ENCODE assay signal across 1 cellular context in the genomic region with DNA sequence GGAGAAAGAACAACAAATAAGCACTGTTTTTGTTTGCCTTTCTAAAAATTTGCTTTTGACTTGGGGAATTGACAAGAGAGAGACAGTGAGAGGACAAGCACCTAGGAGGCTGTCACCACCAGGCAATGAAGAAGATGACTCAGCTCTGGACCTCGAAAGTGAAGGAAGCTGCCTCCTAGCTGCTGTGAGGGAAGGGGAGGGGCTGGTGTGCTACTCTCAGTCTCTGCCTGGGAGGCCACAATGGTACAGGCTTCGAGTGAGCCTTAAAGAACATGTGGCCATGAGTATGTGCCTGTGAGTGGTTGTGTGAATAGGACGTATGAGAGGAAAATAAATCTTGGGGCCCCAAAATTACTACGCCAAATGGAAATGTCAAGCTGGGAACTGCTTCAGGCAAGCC.
TF ChIP-seq lines count a peak whose summit lies in the region.

No MANE protein-coding gene starts in this region.

TF ChIP-seq in H1, 55 proteins besides CTCF, POLR2A, EP300 and RAD21 (continued from another document):
- TF ChIP-seq, protein P1, sequence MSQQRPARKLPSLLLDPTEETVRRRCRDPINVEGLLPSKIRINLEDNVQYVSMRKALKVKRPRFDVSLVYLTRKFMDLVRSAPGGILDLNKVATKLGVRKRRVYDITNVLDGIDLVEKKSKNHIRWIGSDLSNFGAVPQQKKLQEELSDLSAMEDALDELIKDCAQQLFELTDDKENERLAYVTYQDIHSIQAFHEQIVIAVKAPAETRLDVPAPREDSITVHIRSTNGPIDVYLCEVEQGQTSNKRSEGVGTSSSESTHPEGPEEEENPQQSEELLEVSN (IDR thresholded peaks at IDR 0.05): peak; percentile 93
- peak; percentile 32; the same call in 1 of the 2 replicates for TF ChIP-seq BACH1 (IDR thresholded peaks at IDR 0.05; ENCODE audit: low read length)
- 0 out of 2 replicates have a peak, but pooled peaks have one; percentile 15 for TF ChIP-seq MAFK (IDR thresholded peaks at IDR 0.05; ENCODE audit: low read depth, low read length)
- no peak for TF ChIP-seq JUN (IDR thresholded peaks at IDR 0.05; ENCODE audit: low read depth, low read length)
TF ChIP-seq in H1: peak in this region for 4.
